In the genomic region with DNA sequence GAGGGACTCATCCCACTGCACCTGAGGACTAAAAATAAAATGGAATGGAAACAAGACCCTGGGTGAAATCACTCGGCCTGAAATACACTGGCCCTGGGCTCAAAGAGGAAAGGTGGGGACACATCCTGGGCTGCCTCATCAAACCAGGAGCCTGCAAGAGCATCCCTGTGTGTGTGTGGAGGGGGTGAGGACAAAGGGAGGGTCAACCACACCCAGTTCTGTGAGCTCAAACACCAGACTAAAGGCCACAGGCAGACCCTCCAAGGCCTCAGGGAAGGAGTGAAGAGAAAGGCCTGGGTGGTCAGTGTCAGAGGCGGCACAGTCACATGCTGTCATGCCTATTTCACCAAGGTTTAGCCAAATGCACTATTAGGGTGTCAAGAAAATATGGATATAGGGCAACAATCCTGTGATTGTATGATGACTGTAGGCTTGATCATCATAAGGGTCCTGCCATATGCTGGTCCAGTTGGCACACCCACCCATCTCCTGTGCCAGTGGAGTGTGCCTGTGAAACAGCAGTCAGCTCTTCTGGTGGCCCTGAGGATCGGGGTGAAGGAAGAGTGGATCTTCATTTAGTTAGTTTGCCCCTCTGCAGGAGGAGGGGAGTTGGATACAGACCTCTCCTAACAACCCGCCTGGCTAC, we compare ENCODE assay signal across 10 cellular contexts. TPM values are rescaled to one million over a fixed set of nuclear protein-coding genes. Genes with fewer than 3 reads are reported as not detected.
A peak's percentile ranks its signal among the peaks of the same experiment; 100 is the strongest.
DNase-seq lines count a peak whose midpoint lies in the region; ATAC-seq and TF ChIP-seq lines count a peak whose summit lies in the region.
"Had no signal": no experiment of that assay in that cellular context is flagged by ENCODE, and none has a peak within 500 bp of the region (broad histone marks: within the 10 kb centered on the region; RNA-seq: fewer than 3 reads in every experiment).

No MANE protein-coding gene starts in this region.

- POLR2A ChIA-PET in activated CD4-positive, alpha-beta T cell treated with anti-CD3 and anti-CD28 coated beads for 36 hours (lab: Charles Lee), result no interaction called here

- TF ChIP-seq CTCF in Peyer's patch (IDR thresholded peaks at IDR 0.05), result no peak

- intact Hi-C loops in activated CD4-positive, alpha-beta T cell treated with anti-CD3 and anti-CD28 coated beads for 36 hours (cut with DNase I, micrococcal nuclease), result loop anchor here (1.0 to 2.0 kb wide), 8 partner anchors 57 to 159 kb away; no protein-coding TSS in a partner anchor
- intact Hi-C loops in activated CD4-positive, alpha-beta T cell treated with anti-CD3 and anti-CD28 coated beads, Interleukin-2, amount 10 ng/mL, durations not matched to agents 24 days and 14 days (cut with micrococcal nuclease), result loop anchor here (1.0 kb wide), 3 partner anchors 57 to 136 kb away; no protein-coding TSS in a partner anchor

- CTCF ChIA-PET in activated CD4-positive, alpha-beta T cell treated with anti-CD3 and anti-CD28 coated beads for 36 hours (lab: Charles Lee), result interaction anchor here (0.6 to 3.8 kb wide), 11 partner anchors 12 to 259 kb away, joined by 3 to 31 read pairs (median 5); no protein-coding TSS in a partner anchor

- TF ChIP-seq POLR2A in Peyer's patch (IDR thresholded peaks at IDR 0.05), result no peak

- no peaks in the 10 kb centered on the region for H3K9me3 Mint-ChIP-seq in activated CD4-positive, alpha-beta T cell treated with anti-CD3 and anti-CD28 coated beads for 36 hours (ENCODE audit: low read depth)
- no peaks in the 10 kb centered on the region for H3K9me3 Mint-ChIP-seq in activated CD4-positive, alpha-beta T cell treated with anti-CD3 and anti-CD28 coated beads, Interleukin-2, amount 10 ng/mL, durations not matched to agents 24 days and 14 days
- H3K9me3 Mint-ChIP-seq in stimulated activated memory B cell treated with anti-CD40 and anti-IgM and Interleukin-4, amounts not matched to agents 10 μg/mL and 1 μg/mL and 100 μg/mL, for 72 hours, result no peaks in the 10 kb centered on the region
- H3K9me3 Mint-ChIP-seq: nephron progenitor cell had no signal

- no peaks in the 10 kb centered on the region for H3K36me3 ChIP-seq in Peyer's patch

- no peak overlapping the region for H3K4me3 Mint-ChIP-seq in activated CD4-positive, alpha-beta T cell treated with anti-CD3 and anti-CD28 coated beads for 36 hours
- no peak overlapping the region for H3K4me3 Mint-ChIP-seq in activated CD4-positive, alpha-beta T cell treated with anti-CD3 and anti-CD28 coated beads, Interleukin-2, amount 10 ng/mL, durations not matched to agents 24 days and 14 days
- H3K4me3 Mint-ChIP-seq in stimulated activated memory B cell treated with anti-CD40 and anti-IgM and Interleukin-4, amounts not matched to agents 10 μg/mL and 1 μg/mL and 100 μg/mL, for 72 hours, result no peak overlapping the region

- peaks cover 4% of the 10 kb centered on the region for H3K36me3 Mint-ChIP-seq in activated CD4-positive, alpha-beta T cell treated with anti-CD3 and anti-CD28 coated beads for 36 hours (ENCODE audit: low read depth)
- H3K36me3 Mint-ChIP-seq in activated CD4-positive, alpha-beta T cell treated with anti-CD3 and anti-CD28 coated beads, Interleukin-2, amount 10 ng/mL, durations not matched to agents 24 days and 14 days (ENCODE audit: low read depth), result no peaks in the 10 kb centered on the region
- no peaks in the 10 kb centered on the region for H3K36me3 Mint-ChIP-seq in stimulated activated memory B cell treated with anti-CD40 and anti-IgM and Interleukin-4, amounts not matched to agents 10 μg/mL and 1 μg/mL and 100 μg/mL, for 72 hours

- no peaks in the 10 kb centered on the region for H3K9me3 ChIP-seq in Peyer's patch

- H3K4me1 ChIP-seq in Peyer's patch, result peaks cover 0 to 50% (median 13%) of the 10 kb centered on the region in 4 donors

- peaks cover 18% of the 10 kb centered on the region for H3K4me1 Mint-ChIP-seq in activated CD4-positive, alpha-beta T cell treated with anti-CD3 and anti-CD28 coated beads for 36 hours
- peaks cover 25% of the 10 kb centered on the region for H3K4me1 Mint-ChIP-seq in activated CD4-positive, alpha-beta T cell treated with anti-CD3 and anti-CD28 coated beads, Interleukin-2, amount 10 ng/mL, durations not matched to agents 24 days and 14 days
- H3K4me1 Mint-ChIP-seq in stimulated activated memory B cell treated with anti-CD40 and anti-IgM and Interleukin-4, amounts not matched to agents 10 μg/mL and 1 μg/mL and 100 μg/mL, for 72 hours, result peaks cover 37% of the 10 kb centered on the region

- ATAC-seq in activated CD4-positive, alpha-beta T cell treated with anti-CD3 and anti-CD28 coated beads for 36 hours, result no peak
- peak; percentile 18 for ATAC-seq in stimulated activated memory B cell treated with anti-CD40 and anti-IgM and Interleukin-4, amounts not matched to agents 10 μg/mL and 1 μg/mL and 100 μg/mL, for 72 hours
- ATAC-seq in GM19467 (IDR thresholded peaks at IDR 0.05; ENCODE audit: unreplicated experiment) (no peak), HG03159 (IDR thresholded peaks at IDR 0.05; ENCODE audit: unreplicated experiment) (no peak)

- no peak for DNase-seq in activated CD4-positive, alpha-beta T cell treated with anti-CD3 and anti-CD28 coated beads for 36 hours
- no peak for DNase-seq in activated CD4-positive, alpha-beta T cell treated with anti-CD3 and anti-CD28 coated beads, Interleukin-2, amount 10 ng/mL, durations not matched to agents 24 days and 14 days
- DNase-seq in Peyer's patch (peak in 2 of 3 donors; percentile 38 to 41), islet precursor cell (peak; percentile 41), cortex of kidney (lab: John Stamatoyannopoulos, UW) (no peak)

- no peaks in the 10 kb centered on the region for H3K27me3 ChIP-seq in Peyer's patch

- H3K27ac Mint-ChIP-seq in activated CD4-positive, alpha-beta T cell treated with anti-CD3 and anti-CD28 coated beads for 36 hours, result peak overlapping the region; percentile 45
- H3K27ac Mint-ChIP-seq in activated CD4-positive, alpha-beta T cell treated with anti-CD3 and anti-CD28 coated beads, Interleukin-2, amount 10 ng/mL, durations not matched to agents 24 days and 14 days, result no peak overlapping the region
- peak overlapping the region; percentile 43 for H3K27ac Mint-ChIP-seq in stimulated activated memory B cell treated with anti-CD40 and anti-IgM and Interleukin-4, amounts not matched to agents 10 μg/mL and 1 μg/mL and 100 μg/mL, for 72 hours

- H3K27me3 Mint-ChIP-seq in activated CD4-positive, alpha-beta T cell treated with anti-CD3 and anti-CD28 coated beads for 36 hours, result no peaks in the 10 kb centered on the region
- H3K27me3 Mint-ChIP-seq in activated CD4-positive, alpha-beta T cell treated with anti-CD3 and anti-CD28 coated beads, Interleukin-2, amount 10 ng/mL, durations not matched to agents 24 days and 14 days, result no peaks in the 10 kb centered on the region
- H3K27me3 Mint-ChIP-seq in stimulated activated memory B cell treated with anti-CD40 and anti-IgM and Interleukin-4, amounts not matched to agents 10 μg/mL and 1 μg/mL and 100 μg/mL, for 72 hours, result no peaks in the 10 kb centered on the region

- peak overlapping the region; percentile 30 to 88 (median 60) for H3K27ac ChIP-seq in Peyer's patch
- H3K27ac ChIP-seq: epithelial cell of prostate had no signal

- no peak overlapping the region for H3K4me3 ChIP-seq in Peyer's patch

RNA-seq across cellular contexts. Expression of a gene that starts 28.9 kb away (rescaled TPM):
- 100 to 1,000 TPM; 298 to 464 TPM for total RNA-seq in activated CD4-positive, alpha-beta T cell treated with anti-CD3 and anti-CD28 coated beads for 36 hours
- total RNA-seq in activated CD4-positive, alpha-beta T cell treated with anti-CD3 and anti-CD28 coated beads, Interleukin-2, amount 10 ng/mL, durations not matched to agents 24 days and 14 days, result 532 and 572 TPM in 2 replicates
- 100 to 1,000 TPM; 101 to 156 (median 142) TPM for total RNA-seq in Peyer's patch

RNA-seq across cellular contexts. Expression of a gene that starts 55.5 kb away (rescaled TPM):
- 10 to 100 TPM; 31.3 to 35.9 TPM for total RNA-seq in activated CD4-positive, alpha-beta T cell treated with anti-CD3 and anti-CD28 coated beads for 36 hours
- 77.8 and 82.7 TPM in 2 replicates for total RNA-seq in activated CD4-positive, alpha-beta T cell treated with anti-CD3 and anti-CD28 coated beads, Interleukin-2, amount 10 ng/mL, durations not matched to agents 24 days and 14 days
- total RNA-seq in Peyer's patch, result 100 to 1,000 TPM in 3 of 4 donors, 10 to 100 TPM in 1; 70.1 to 556 (median 358) TPM

Comparison
In these comparisons a context has a peak if more than half of its experiments do, and no peak if none do; other contexts are left out.
1. DNase-seq: peak in Peyer's patch (2 of 3) and islet precursor cell (single experiment); none in activated CD4-positive, alpha-beta T cell treated with anti-CD3 and anti-CD28 coated beads for 36 hours (single experiment), activated CD4-positive, alpha-beta T cell treated with anti-CD3 and anti-CD28 coated beads, Interleukin-2, amount 10 ng/mL, durations not matched to agents 24 days and 14 days (single experiment) and cortex of kidney (single experiment).